Comparison of ENCODE assay signal across 1 cellular context in the genomic region with DNA sequence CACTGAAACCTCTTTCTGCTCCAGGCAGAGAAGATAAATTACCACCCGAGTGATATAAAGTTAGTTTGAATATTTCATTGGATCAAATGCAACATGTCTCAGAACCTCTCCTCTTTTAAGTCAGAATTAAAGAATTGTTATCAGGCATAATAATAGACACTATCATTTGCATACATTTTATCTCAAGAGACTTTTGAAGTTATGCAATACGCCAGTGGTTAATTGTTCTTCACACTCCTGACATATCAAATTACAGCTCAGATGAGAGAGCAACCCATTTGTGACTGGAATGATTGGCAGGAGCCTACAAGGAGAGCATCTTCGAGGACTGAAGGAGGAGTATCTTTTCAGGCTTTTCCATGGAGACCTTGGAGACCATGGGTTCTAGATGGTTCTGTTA.
TF ChIP-seq lines count a peak whose summit lies in the region.

No MANE protein-coding gene starts in this region.

TF ChIP-seq in GM23338, 12 proteins besides CTCF, POLR2A, EP300 and RAD21 (continued from another document):
- TF ChIP-seq, protein P1, sequence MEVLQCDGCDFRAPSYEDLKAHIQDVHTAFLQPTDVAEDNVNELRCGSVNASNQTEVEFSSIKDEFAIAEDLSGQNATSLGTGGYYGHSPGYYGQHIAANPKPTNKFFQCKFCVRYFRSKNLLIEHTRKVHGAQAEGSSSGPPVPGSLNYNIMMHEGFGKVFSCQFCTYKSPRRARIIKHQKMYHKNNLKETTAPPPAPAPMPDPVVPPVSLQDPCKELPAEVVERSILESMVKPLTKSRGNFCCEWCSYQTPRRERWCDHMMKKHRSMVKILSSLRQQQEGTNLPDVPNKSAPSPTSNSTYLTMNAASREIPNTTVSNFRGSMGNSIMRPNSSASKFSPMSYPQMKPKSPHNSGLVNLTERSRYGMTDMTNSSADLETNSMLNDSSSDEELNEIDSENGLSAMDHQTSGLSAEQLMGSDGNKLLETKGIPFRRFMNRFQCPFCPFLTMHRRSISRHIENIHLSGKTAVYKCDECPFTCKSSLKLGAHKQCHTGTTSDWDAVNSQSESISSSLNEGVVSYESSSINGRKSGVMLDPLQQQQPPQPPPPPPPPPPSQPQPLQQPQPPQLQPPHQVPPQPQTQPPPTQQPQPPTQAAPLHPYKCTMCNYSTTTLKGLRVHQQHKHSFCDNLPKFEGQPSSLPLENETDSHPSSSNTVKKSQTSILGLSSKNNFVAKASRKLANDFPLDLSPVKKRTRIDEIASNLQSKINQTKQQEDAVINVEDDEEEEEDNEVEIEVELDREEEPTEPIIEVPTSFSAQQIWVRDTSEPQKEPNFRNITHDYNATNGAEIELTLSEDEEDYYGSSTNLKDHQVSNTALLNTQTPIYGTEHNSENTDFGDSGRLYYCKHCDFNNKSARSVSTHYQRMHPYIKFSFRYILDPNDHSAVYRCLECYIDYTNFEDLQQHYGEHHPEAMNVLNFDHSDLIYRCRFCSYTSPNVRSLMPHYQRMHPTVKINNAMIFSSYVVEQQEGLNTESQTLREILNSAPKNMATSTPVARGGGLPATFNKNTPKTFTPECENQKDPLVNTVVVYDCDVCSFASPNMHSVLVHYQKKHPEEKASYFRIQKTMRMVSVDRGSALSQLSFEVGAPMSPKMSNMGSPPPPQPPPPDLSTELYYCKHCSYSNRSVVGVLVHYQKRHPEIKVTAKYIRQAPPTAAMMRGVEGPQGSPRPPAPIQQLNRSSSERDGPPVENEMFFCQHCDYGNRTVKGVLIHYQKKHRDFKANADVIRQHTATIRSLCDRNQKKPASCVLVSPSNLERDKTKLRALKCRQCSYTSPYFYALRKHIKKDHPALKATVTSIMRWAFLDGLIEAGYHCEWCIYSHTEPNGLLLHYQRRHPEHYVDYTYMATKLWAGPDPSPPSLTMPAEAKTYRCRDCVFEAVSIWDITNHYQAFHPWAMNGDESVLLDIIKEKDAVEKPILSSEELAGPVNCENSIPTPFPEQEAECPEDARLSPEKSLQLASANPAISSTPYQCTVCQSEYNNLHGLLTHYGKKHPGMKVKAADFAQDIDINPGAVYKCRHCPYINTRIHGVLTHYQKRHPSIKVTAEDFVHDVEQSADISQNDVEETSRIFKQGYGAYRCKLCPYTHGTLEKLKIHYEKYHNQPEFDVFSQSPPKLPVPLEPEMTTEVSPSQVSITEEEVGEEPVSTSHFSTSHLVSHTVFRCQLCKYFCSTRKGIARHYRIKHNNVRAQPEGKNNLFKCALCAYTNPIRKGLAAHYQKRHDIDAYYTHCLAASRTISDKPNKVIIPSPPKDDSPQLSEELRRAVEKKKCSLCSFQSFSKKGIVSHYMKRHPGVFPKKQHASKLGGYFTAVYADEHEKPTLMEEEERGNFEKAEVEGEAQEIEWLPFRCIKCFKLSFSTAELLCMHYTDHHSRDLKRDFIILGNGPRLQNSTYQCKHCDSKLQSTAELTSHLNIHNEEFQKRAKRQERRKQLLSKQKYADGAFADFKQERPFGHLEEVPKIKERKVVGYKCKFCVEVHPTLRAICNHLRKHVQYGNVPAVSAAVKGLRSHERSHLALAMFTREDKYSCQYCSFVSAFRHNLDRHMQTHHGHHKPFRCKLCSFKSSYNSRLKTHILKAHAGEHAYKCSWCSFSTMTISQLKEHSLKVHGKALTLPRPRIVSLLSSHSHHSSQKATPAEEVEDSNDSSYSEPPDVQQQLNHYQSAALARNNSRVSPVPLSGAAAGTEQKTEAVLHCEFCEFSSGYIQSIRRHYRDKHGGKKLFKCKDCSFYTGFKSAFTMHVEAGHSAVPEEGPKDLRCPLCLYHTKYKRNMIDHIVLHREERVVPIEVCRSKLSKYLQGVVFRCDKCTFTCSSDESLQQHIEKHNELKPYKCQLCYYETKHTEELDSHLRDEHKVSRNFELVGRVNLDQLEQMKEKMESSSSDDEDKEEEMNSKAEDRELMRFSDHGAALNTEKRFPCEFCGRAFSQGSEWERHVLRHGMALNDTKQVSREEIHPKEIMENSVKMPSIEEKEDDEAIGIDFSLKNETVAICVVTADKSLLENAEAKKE (CRISPR knock-in tag; IDR thresholded peaks at IDR 0.05): no peak
- TF ChIP-seq EZH2phosphoT487 (IDR thresholded peaks at IDR 0.05; ENCODE audit: unreplicated experiment) (no peak), JUNB (IDR thresholded peaks at IDR 0.05; ENCODE audit: unreplicated experiment) (no peak), EZH2 (IDR thresholded peaks at IDR 0.05; ENCODE audit: low read depth, unreplicated experiment) (no peak), POLR2AphosphoS5 (IDR thresholded peaks at IDR 0.05; ENCODE audit: low read depth) (no peak), STAT1 (IDR thresholded peaks at IDR 0.05; ENCODE audit: unreplicated experiment) (no peak), ZNF114 (CRISPR knock-in tag; IDR thresholded peaks at IDR 0.05) (no peak)
